Comparison of ENCODE assay signal across 30 cellular contexts in genomic region chr3:106734712-106735111, GRCh38.
"Had no signal": no experiment of that assay in that cellular context is flagged by ENCODE, and none has a peak within 500 bp of the region (broad histone marks: within the 10 kb centered on the region; RNA-seq: fewer than 3 reads in every experiment).

No MANE protein-coding gene starts in this region.

- ATAC-seq: activated CD4-positive, CD25-positive, alpha-beta regulatory T cell treated with anti-CD3 and anti-CD28 coated beads, Interleukin-2, amount 50 U/mL, for 24 hours; activated CD8-positive, alpha-beta T cell treated with anti-CD3 and anti-CD28 coated beads for 36 hours; activated naive CD8-positive, alpha-beta T cell treated with anti-CD3 and anti-CD28 coated beads, Interleukin-2, amount 50 U/mL, for 24 hours; activated T-cell treated with anti-CD3 and anti-CD28 coated beads, Interleukin-2, amount 50 U/mL, for 4 hours; activated T-helper 17 cell treated with anti-CD3 and anti-CD28 coated beads, Interleukin-2, amount 50 U/mL, for 72 hours; body of pancreas; effector memory CD8-positive, alpha-beta T cell had no signal

- H3K4me1 ChIP-seq: adrenal gland, body of pancreas, esophagus squamous epithelium had no signal

- H3K27me3 ChIP-seq: adrenal gland, body of pancreas, esophagus squamous epithelium had no signal

- H3K36me3 ChIP-seq: adrenal gland, esophagus squamous epithelium, WERI-Rb-1 had no signal

- H3K9me3 ChIP-seq: adrenal gland, body of pancreas, esophagus squamous epithelium had no signal

- H3K4me3 ChIP-seq: adrenal gland, body of pancreas, esophagus squamous epithelium had no signal

- DNase-seq: activated B cell treated with CpG ODN at 0.5 μM for 24 hours; activated CD4-positive, alpha-beta T cell treated with anti-CD3 and anti-CD28 coated beads for 48 hours; activated CD4-positive, alpha-beta T cell treated with anti-CD3 and anti-CD28 coated beads, Interleukin-2, amount 50 U/mL, for 1 hour; activated CD4-positive, alpha-beta T cell treated with anti-CD3 and anti-CD28 coated beads, Interleukin-2, amount 50 U/mL, for 48 hours; activated CD8-positive, alpha-beta memory T cell treated with anti-CD3 and anti-CD28 coated beads for 24 hours; activated CD8-positive, alpha-beta T cell treated with anti-CD3 and anti-CD28 coated beads for 36 hours; activated effector memory CD4-positive, alpha-beta T cell treated with Interleukin-2 at 50 U/mL for 16 hours; activated gamma-delta T cell treated with Interleukin-2 at 50 U/mL for 16 hours; activated naive CD4-positive, alpha-beta T cell treated with anti-CD3 and anti-CD28 coated beads, Interleukin-2, amount 50 U/mL, for 16 hours; activated naive CD4-positive, alpha-beta T cell treated with Interleukin-2 at 50 U/mL for 16 hours; activated naive CD8-positive, alpha-beta T cell treated with anti-CD3 and anti-CD28 coated beads, Interleukin-2, amount 50 U/mL, for 24 hours; activated T-cell treated with anti-CD3 and anti-CD28 coated beads, Interleukin-2, amount 50 U/mL, for 4 hours; adrenal gland; amygdala; aorta; body of pancreas; caudate nucleus; cortex of kidney; dermis blood vessel endothelial cell; effector CD4-positive, alpha-beta T cell; effector memory CD8-positive, alpha-beta T cell; esophagus squamous epithelium; foreskin melanocyte; head of caudate nucleus; hippocampal formation; T1000; WERI-Rb-1 had no signal

- H3K27ac ChIP-seq: adrenal gland, body of pancreas, epithelial cell of prostate, esophagus squamous epithelium, WERI-Rb-1 had no signal
